In genomic region chr10:76459016-76459415, GRCh38 we compare ENCODE assay signal across 21 cellular contexts.
DNase-seq lines count a peak whose midpoint lies in the region; ATAC-seq and TF ChIP-seq lines count a peak whose summit lies in the region.
"Had no signal": no experiment of that assay in that cellular context is flagged by ENCODE, and none has a peak within 500 bp of the region (broad histone marks: within the 10 kb centered on the region; RNA-seq: fewer than 3 reads in every experiment).

No MANE protein-coding gene starts in this region.

- H2AFZ ChIP-seq in neuronal stem cell (ENCODE audit: low read length) = no peak overlapping the region

- H3K23ac ChIP-seq in neuronal stem cell (ENCODE audit: low read depth, low read length, poor library complexity) = no peak overlapping the region

- no peak overlapping the region for H3K14ac ChIP-seq in neuronal stem cell (ENCODE audit: low read length)

- WGBS in aorta, 2 donors = 2 to 7% methylated on average over 2 of the region's 2 CpGs
- WGBS in neuronal stem cell (ENCODE audit: extremely low coverage in 2 of 2, insufficient read length in 2 of 2, insufficient replicate concordance in 1 of 2), 2 donors = no CpG with 5 or more reads among the region's 2 CpGs

- H4K8ac ChIP-seq in neuronal stem cell (ENCODE audit: low read depth, low read length) = no peak overlapping the region

- no peak overlapping the region for H2BK120ac ChIP-seq in neuronal stem cell (ENCODE audit: low read depth, low read length)

- no peak overlapping the region for H2AK5ac ChIP-seq in neuronal stem cell (ENCODE audit: low read depth, low read length)

- H3K27me3 ChIP-seq in left ventricle myocardium inferior (ENCODE audit: low read depth) = no peaks in the 10 kb centered on the region
- no peaks in the 10 kb centered on the region for H3K27me3 ChIP-seq in rectal smooth muscle tissue (ENCODE audit: control insufficient read depth, insufficient read depth, low read length)
- no peaks in the 10 kb centered on the region for H3K27me3 ChIP-seq in aorta (ENCODE audit: control insufficient read depth in 1 of 2, insufficient read depth in 2 of 2, low read length in 1 of 2)
- H3K27me3 ChIP-seq in foreskin keratinocyte = no peaks in the 10 kb centered on the region
- no peaks in the 10 kb centered on the region for H3K27me3 ChIP-seq in neuronal stem cell (ENCODE audit: control insufficient read depth in 3 of 3, insufficient read depth in 3 of 3, low read depth in 1 of 3, low read length in 3 of 3)

- no peak overlapping the region for H2BK15ac ChIP-seq in neuronal stem cell (ENCODE audit: low read length)

- H3K4me3 ChIP-seq in left ventricle myocardium inferior = no peak overlapping the region
- H3K4me3 ChIP-seq in rectal smooth muscle tissue (ENCODE audit: low read length) = no peak overlapping the region
- no peak overlapping the region for H3K4me3 ChIP-seq in aorta (ENCODE audit: low read length in 2 of 2)
- H3K4me3 ChIP-seq in neuronal stem cell (ENCODE audit: low read length in 2 of 2) = no peak overlapping the region

- no peak overlapping the region for H3K4ac ChIP-seq in neuronal stem cell (ENCODE audit: low read length)

- H2BK5ac ChIP-seq in neuronal stem cell (ENCODE audit: low read length) = no peak overlapping the region

- no peak overlapping the region for H3K18ac ChIP-seq in neuronal stem cell (ENCODE audit: low read length)

- no peak overlapping the region for H2BK12ac ChIP-seq in neuronal stem cell (ENCODE audit: low read length)

- H3K9ac ChIP-seq in rectal smooth muscle tissue (ENCODE audit: low read length) = no peak overlapping the region
- no peak overlapping the region for H3K9ac ChIP-seq in neuronal stem cell (ENCODE audit: low read depth, low read length, poor library complexity)

- DNase-seq in NCI-H2171 treated with DMSO at 0.1 percent for 48 hours (lab: John Stamatoyannopoulos, UW) (peak; percentile 59), NCI-H2171 (lab: John Stamatoyannopoulos, UW) (no peak), left ventricle myocardium inferior (no peak), aorta (no peak), foreskin keratinocyte (no peak), neuronal stem cell (ENCODE audit: low spot score) (no peak)
- DNase-seq: 8988T; activated CD4-positive, alpha-beta T cell treated with anti-CD3 and anti-CD28 coated beads, Interleukin-2, amount 10 ng/mL, durations not matched to agents 7 days and 5 days; activated naive CD4-positive, alpha-beta T cell; activated T-cell treated with anti-CD3 and anti-CD28 coated beads, Interleukin-2, amount 50 U/mL, for 48 hours; CD4-positive, alpha-beta T cell; effector memory CD8-positive, alpha-beta T cell; HCEC 1CT; mesendoderm; naive thymus-derived CD8-positive, alpha-beta T cell; NCI-H146; stimulated activated CD8-positive, alpha-beta memory T cell treated with anti-CD3 and anti-CD28 coated beads, Interleukin-4, amount 100 ng/mL, for 48 hours; T1000 had no signal

- H3K4me2 ChIP-seq in neuronal stem cell (ENCODE audit: insufficient read depth, low read length, poor library complexity, severe bottlenecking) = no peak overlapping the region

- intact Hi-C loops in left ventricle myocardium inferior (cut with micrococcal nuclease) (no loop called here), aorta (cut with DNase I) (no loop called here)

- H3K27ac ChIP-seq in left ventricle myocardium inferior (replicated peaks) = peak overlapping the region; percentile 31
- peak overlapping the region; percentile 77 for H3K27ac ChIP-seq in rectal smooth muscle tissue (ENCODE audit: low read depth, low read length)
- H3K27ac ChIP-seq in aorta (ENCODE audit: low read depth in 1 of 2, low read length in 2 of 2) = peak overlapping the region in 1 of 2 donors; percentile 91
- no peak overlapping the region for H3K27ac ChIP-seq in foreskin keratinocyte
- H3K27ac ChIP-seq in neuronal stem cell (replicated peaks; ENCODE audit: low read length) = no peak overlapping the region

- peaks cover 28% of the 10 kb centered on the region for H3K4me1 ChIP-seq in left ventricle myocardium inferior
- peaks cover 24% of the 10 kb centered on the region for H3K4me1 ChIP-seq in rectal smooth muscle tissue (ENCODE audit: control insufficient read depth, insufficient read depth, low read length)
- H3K4me1 ChIP-seq in aorta (ENCODE audit: control insufficient read depth in 1 of 2, insufficient read depth in 2 of 2, low read length in 2 of 2) = peaks cover 10 to 12% of the 10 kb centered on the region in 2 donors
- H3K4me1 ChIP-seq in foreskin keratinocyte = no peaks in the 10 kb centered on the region
- H3K4me1 ChIP-seq in neuronal stem cell (ENCODE audit: control insufficient read depth in 2 of 2, insufficient read depth in 1 of 2, low read depth in 1 of 2, low read length in 2 of 2) = no peaks in the 10 kb centered on the region

- H3K36me3 ChIP-seq in left ventricle myocardium inferior = no peaks in the 10 kb centered on the region
- no peaks in the 10 kb centered on the region for H3K36me3 ChIP-seq in rectal smooth muscle tissue (ENCODE audit: control insufficient read depth, insufficient read depth, low read length)
- no peaks in the 10 kb centered on the region for H3K36me3 ChIP-seq in aorta (ENCODE audit: control insufficient read depth in 1 of 2, insufficient read depth in 2 of 2, low read length in 1 of 2)
- no peaks in the 10 kb centered on the region for H3K36me3 ChIP-seq in neuronal stem cell (replicated peaks in 1 of 2; ENCODE audit: control insufficient read depth in 2 of 2, insufficient read depth in 2 of 2, low read length in 2 of 2)

- ATAC-seq in aorta (ENCODE audit: low FRiP score) (peak; percentile 53), foreskin keratinocyte (no peak), GM18867 (IDR thresholded peaks at IDR 0.05; ENCODE audit: unreplicated experiment) (no peak)
- ATAC-seq: effector memory CD8-positive, alpha-beta T cell; esophagus mucosa; naive thymus-derived CD8-positive, alpha-beta T cell had no signal

- H3K79me1 ChIP-seq in neuronal stem cell (ENCODE audit: low read depth, low read length) = no peaks in the 10 kb centered on the region

- no peak for TF ChIP-seq CTCF in left ventricle myocardium inferior (IDR thresholded peaks at IDR 0.05; ENCODE audit: borderline replicate concordance)
- TF ChIP-seq CTCF in foreskin keratinocyte (conservative IDR thresholded peaks at IDR 0.05) = no peak

- H4K91ac ChIP-seq in neuronal stem cell (ENCODE audit: low read depth, low read length, poor library complexity) = no peak overlapping the region

- H3K9me3 ChIP-seq in left ventricle myocardium inferior (replicated peaks) (peaks cover 7% of the 10 kb centered on the region), aorta (ENCODE audit: control insufficient read depth, low read length) (no peaks in the 10 kb centered on the region), neuronal stem cell (replicated peaks in 1 of 2; ENCODE audit: control insufficient read depth in 2 of 2, insufficient read depth in 1 of 2, low read depth in 1 of 2, low read length in 2 of 2) (no peaks in the 10 kb centered on the region)

Comparison
In these comparisons a context has a peak if more than half of its experiments do, and no peak if none do; other contexts are left out.
1. H3K27ac ChIP-seq: peak in left ventricle myocardium inferior (single experiment) and rectal smooth muscle tissue (single experiment); none in foreskin keratinocyte (single experiment) and neuronal stem cell (single experiment).